In the genomic region with DNA sequence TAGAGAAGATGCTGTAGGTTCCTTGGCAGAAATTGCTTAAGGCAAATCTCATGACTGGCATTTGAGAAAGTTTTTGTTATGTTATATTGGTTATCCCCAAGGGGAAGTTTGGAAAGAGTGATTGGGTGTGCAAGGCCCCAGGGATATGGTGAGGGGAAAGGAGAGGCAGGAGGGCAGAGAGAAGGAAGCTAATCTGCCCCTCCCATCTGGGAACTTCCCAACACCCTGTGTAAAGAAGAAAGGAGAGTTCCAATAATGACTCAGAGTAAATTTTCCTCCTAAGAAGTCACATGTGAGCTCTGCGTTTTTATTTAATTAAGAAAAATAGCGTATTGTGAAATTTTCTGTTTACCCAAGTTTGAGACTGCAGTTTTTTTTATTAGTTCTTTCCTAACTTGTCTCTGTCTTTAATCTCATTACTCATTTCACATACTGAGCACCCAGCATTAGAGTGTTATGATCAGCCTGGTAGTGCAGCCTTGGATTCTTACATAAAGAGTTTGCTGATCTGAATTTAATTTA, we compare ENCODE assay signal across 9 cellular contexts. TPM values are rescaled to one million over a fixed set of nuclear protein-coding genes. Genes with fewer than 3 reads are reported as not detected.
DNase-seq lines count a peak whose midpoint lies in the region; ATAC-seq and TF ChIP-seq lines count a peak whose summit lies in the region.
"Had no signal": no experiment of that assay in that cellular context is flagged by ENCODE, and none has a peak within 500 bp of the region (broad histone marks: within the 10 kb centered on the region; RNA-seq: fewer than 3 reads in every experiment).

No MANE protein-coding gene starts in this region.

- 68% methylated on average over 2 of the region's 2 CpGs for WGBS in urinary bladder

- no peak for TF ChIP-seq CTCF in left ventricle myocardium inferior (IDR thresholded peaks at IDR 0.05; ENCODE audit: borderline replicate concordance)

- DNase-seq in Right ventricle myocardium superior (no peak), left ventricle myocardium inferior (no peak), adipocyte (ENCODE audit: low read depth) (peak; percentile 88), left colon (peak; percentile 22 to 68), NAMALWA (ENCODE audit: low spot score) (no peak)
- DNase-seq: activated CD4-positive, alpha-beta T cell treated with anti-CD3 and anti-CD28 coated beads, Interleukin-2, amount 50 U/mL, for 1 hour had no signal

- H3K4me1 ChIP-seq in left ventricle myocardium inferior (no peaks in the 10 kb centered on the region), adipocyte (ENCODE audit: control insufficient read depth, insufficient read depth, low read length) (peaks cover 44% of the 10 kb centered on the region), urinary bladder (ENCODE audit: insufficient read depth) (peaks cover 1% of the 10 kb centered on the region)

- H3K9me3 ChIP-seq in left ventricle myocardium inferior (replicated peaks), result no peaks in the 10 kb centered on the region
- H3K9me3 ChIP-seq in adipocyte (ENCODE audit: control insufficient read depth, low read length), result no peaks in the 10 kb centered on the region

- peak; percentile 71 for ATAC-seq in Right ventricle myocardium superior (ENCODE audit: poor library complexity)
- peak; percentile 90 for ATAC-seq in left colon
- no peak for ATAC-seq in HG03159 (IDR thresholded peaks at IDR 0.05; ENCODE audit: unreplicated experiment)
- no peak for ATAC-seq in GM19328 (IDR thresholded peaks at IDR 0.05; ENCODE audit: unreplicated experiment)

- H3K27me3 ChIP-seq in left ventricle myocardium inferior (ENCODE audit: low read depth) (no peaks in the 10 kb centered on the region), adipocyte (replicated peaks; ENCODE audit: control insufficient read depth, insufficient read depth, low read length) (no peaks in the 10 kb centered on the region)

- no peak overlapping the region for H3K27ac ChIP-seq in left ventricle myocardium inferior (replicated peaks)
- peak overlapping the region; percentile 52 for H3K27ac ChIP-seq in urinary bladder (ENCODE audit: low read depth)

- intact Hi-C loops in Right ventricle myocardium superior (cut with DNase I) (no loop called here), left ventricle myocardium inferior (cut with micrococcal nuclease) (no loop called here), left colon (cut with DNase I, micrococcal nuclease) (no loop called here)

- H3K36me3 ChIP-seq in left ventricle myocardium inferior (no peaks in the 10 kb centered on the region), adipocyte (ENCODE audit: control insufficient read depth, insufficient read depth, low read length, severe bottlenecking) (no peaks in the 10 kb centered on the region), urinary bladder (ENCODE audit: insufficient read depth) (no peaks in the 10 kb centered on the region)

- H3K4me3 ChIP-seq in left ventricle myocardium inferior (no peak overlapping the region), adipocyte (ENCODE audit: low read length) (peak overlapping the region; percentile 40), urinary bladder (ENCODE audit: low read depth, low read length) (no peak overlapping the region)

- H3K9ac ChIP-seq in adipocyte (ENCODE audit: low read length), result peak overlapping the region; percentile 50

RNA-seq across cellular contexts. Expression of a gene that starts 3.1 kb away (rescaled TPM):
- total RNA-seq in Right ventricle myocardium superior, result 1.3 TPM
- total RNA-seq in left ventricle myocardium inferior, result 1.0 TPM
- 1 to 10 TPM in 1 of 2 donors, under 1 TPM in 1; 0.61 to 2.3 TPM for total RNA-seq in left colon
- 9.8 TPM for total RNA-seq in urinary bladder
- polyA plus RNA-seq in urinary bladder, result 2.3 TPM

Comparison
In these comparisons a context has a peak if more than half of its experiments do, and no peak if none do; other contexts are left out.
1. ATAC-seq: peak in Right ventricle myocardium superior (single experiment) and left colon (single experiment); none in HG03159 (single experiment) and GM19328 (single experiment).
2. DNase-seq: peak in adipocyte (single experiment) and left colon (2 of 2); none in Right ventricle myocardium superior (single experiment), left ventricle myocardium inferior (single experiment) and NAMALWA (single experiment).